ENCODE assay signal across 10 cellular contexts in the genomic region with DNA sequence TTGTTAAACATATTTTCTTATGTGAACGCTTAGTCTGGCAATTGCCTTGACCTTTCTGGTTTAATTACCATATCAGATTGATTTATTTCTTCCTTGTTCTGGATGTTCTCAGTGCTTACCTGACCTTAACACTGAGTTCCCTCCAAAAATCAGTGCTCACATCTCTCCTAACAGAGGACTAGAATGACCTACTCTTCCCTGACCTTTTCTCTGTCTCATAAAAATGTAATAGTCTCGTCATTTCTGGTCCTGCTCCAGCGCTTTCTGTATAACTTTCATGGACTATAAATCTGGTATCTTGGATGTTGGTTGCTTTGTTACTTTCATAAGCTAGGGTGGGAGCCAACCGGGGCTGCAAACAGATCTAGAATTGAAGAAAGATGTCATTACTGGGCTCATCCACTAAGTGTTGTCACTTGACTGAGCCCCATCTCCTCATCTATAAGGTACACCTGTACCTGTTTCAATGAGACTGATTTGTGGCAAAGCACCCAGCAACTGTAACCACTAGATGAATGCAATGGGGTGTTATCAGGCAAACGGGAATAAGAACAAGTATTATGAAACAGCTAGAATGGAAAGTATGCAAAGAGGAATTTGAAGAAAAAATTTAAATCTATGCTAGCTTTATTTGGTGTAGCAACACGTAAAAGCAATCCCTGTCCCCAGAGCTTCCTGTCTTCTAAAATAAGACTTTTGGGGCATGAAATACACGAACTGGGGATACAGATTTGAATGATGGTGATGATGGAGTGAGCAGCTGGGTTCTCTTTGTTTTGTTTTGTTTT. TPM values are rescaled to one million over a fixed set of nuclear protein-coding genes. Genes with fewer than 3 reads are reported as not detected.
DNase-seq lines count a peak whose midpoint lies in the region; TF ChIP-seq lines count a peak whose summit lies in the region.
"Had no signal": no experiment of that assay in that cellular context is flagged by ENCODE, and none has a peak within 500 bp of the region (broad histone marks: within the 10 kb centered on the region; RNA-seq: fewer than 3 reads in every experiment).

No MANE protein-coding gene starts in this region.

- POLR2A ChIA-PET in activated CD4-positive, alpha-beta T cell treated with anti-CD3 and anti-CD28 coated beads, Interleukin-2, amount 10 ng/mL, durations not matched to agents 7 days and 5 days (lab: Charles Lee) = no interaction called here
- POLR2A ChIA-PET in activated CD4-positive, alpha-beta memory T cell treated with anti-CD3 and anti-CD28 coated beads for 36 hours (lab: Charles Lee) = no interaction called here

- intact Hi-C loops in activated CD4-positive, alpha-beta memory T cell treated with anti-CD3 and anti-CD28 coated beads for 36 hours (cut with micrococcal nuclease) = no loop called here
- intact Hi-C loops in testis (cut with DNase I; ENCODE audit: low total_unique reads) = no loop called here
- intact Hi-C loops in thyroid gland (cut with DNase I) = no loop called here

- H3K4me3 ChIP-seq in iPS-18a (ENCODE audit: low read length) (peak overlapping the region; percentile 63), testis (no peak overlapping the region), thyroid gland (replicated peaks in 1 of 3) (no peak overlapping the region)

- CTCF ChIA-PET in activated CD4-positive, alpha-beta T cell treated with anti-CD3 and anti-CD28 coated beads, Interleukin-2, amount 10 ng/mL, durations not matched to agents 7 days and 5 days (lab: Charles Lee) = interaction anchor here (1.1 to 3.3 kb wide), 3 partner anchors 12 to 32 kb away, joined by 3 to 12 read pairs (median 11); no protein-coding TSS in a partner anchor
- CTCF ChIA-PET in activated CD4-positive, alpha-beta memory T cell treated with anti-CD3 and anti-CD28 coated beads for 36 hours (lab: Charles Lee) = interaction anchor here (1.0 to 1.1 kb wide), 2 partner anchors 15 to 68 kb away, joined by 4 read pairs; no protein-coding TSS in a partner anchor

- H3K27ac Mint-ChIP-seq in activated CD4-positive, alpha-beta T cell treated with anti-CD3 and anti-CD28 coated beads, Interleukin-2, amount 10 ng/mL, durations not matched to agents 7 days and 5 days = peak overlapping the region; percentile 63
- H3K27ac Mint-ChIP-seq in activated CD4-positive, alpha-beta memory T cell treated with anti-CD3 and anti-CD28 coated beads for 36 hours = no peak overlapping the region
- H3K27ac Mint-ChIP-seq: CD8-positive, alpha-beta T cell had no signal

- H3K36me3 Mint-ChIP-seq in activated CD4-positive, alpha-beta T cell treated with anti-CD3 and anti-CD28 coated beads, Interleukin-2, amount 10 ng/mL, durations not matched to agents 7 days and 5 days (ENCODE audit: low read depth) = peaks cover 23% of the 10 kb centered on the region
- H3K36me3 Mint-ChIP-seq in activated CD4-positive, alpha-beta memory T cell treated with anti-CD3 and anti-CD28 coated beads for 36 hours = peaks cover 2% of the 10 kb centered on the region
- H3K36me3 Mint-ChIP-seq: CD8-positive, alpha-beta T cell had no signal

- H3K36me3 ChIP-seq in iPS-18a (ENCODE audit: control insufficient read depth, low read depth, low read length) = peaks cover 9% of the 10 kb centered on the region
- no peaks in the 10 kb centered on the region for H3K36me3 ChIP-seq in testis (ENCODE audit: low read depth, missing control alignments)
- H3K36me3 ChIP-seq in thyroid gland = no peaks in the 10 kb centered on the region

- 22 to 33% methylated on average over 7 of the region's 7 CpGs for WGBS in testis, 2 donors
- 69 to 70% methylated on average over 7 of the region's 7 CpGs for WGBS in thyroid gland, 2 donors

- peak overlapping the region; percentile 90 for H3K9ac ChIP-seq in iPS-18a (ENCODE audit: low read length)

- peaks cover 65% of the 10 kb centered on the region for H3K4me1 Mint-ChIP-seq in activated CD4-positive, alpha-beta T cell treated with anti-CD3 and anti-CD28 coated beads, Interleukin-2, amount 10 ng/mL, durations not matched to agents 7 days and 5 days
- peaks cover 25% of the 10 kb centered on the region for H3K4me1 Mint-ChIP-seq in activated CD4-positive, alpha-beta memory T cell treated with anti-CD3 and anti-CD28 coated beads for 36 hours (ENCODE audit: low read depth)

- TF ChIP-seq POLR2A in testis (IDR thresholded peaks at IDR 0.05) (no peak), thyroid gland (IDR thresholded peaks at IDR 0.05) (no peak)

- H3K4me3 Mint-ChIP-seq in activated CD4-positive, alpha-beta T cell treated with anti-CD3 and anti-CD28 coated beads, Interleukin-2, amount 10 ng/mL, durations not matched to agents 7 days and 5 days = peak overlapping the region; percentile 85
- peak overlapping the region; percentile 20 for H3K4me3 Mint-ChIP-seq in activated CD4-positive, alpha-beta memory T cell treated with anti-CD3 and anti-CD28 coated beads for 36 hours

- peaks cover 62% of the 10 kb centered on the region for H3K4me1 ChIP-seq in iPS-18a (ENCODE audit: control insufficient read depth, low read depth, low read length)
- H3K4me1 ChIP-seq in testis = peaks cover 58% of the 10 kb centered on the region
- H3K4me1 ChIP-seq in thyroid gland = peaks cover 22 to 34% of the 10 kb centered on the region in 2 donors

- DNase-seq in activated CD4-positive, alpha-beta T cell treated with anti-CD3 and anti-CD28 coated beads, Interleukin-2, amount 10 ng/mL, durations not matched to agents 7 days and 5 days = no peak
- no peak for DNase-seq in activated CD4-positive, alpha-beta T cell treated with anti-CD3 and anti-CD28 coated beads, Interleukin-2, amount 50 U/mL, for 4 hours
- DNase-seq in activated CD4-positive, alpha-beta memory T cell treated with anti-CD3 and anti-CD28 coated beads for 36 hours = no peak
- DNase-seq in testis (peak; percentile 59), nucleus accumbens (lab: John Stamatoyannopoulos, UW) (no peak), thyroid gland (no peak), NCI-H1092 treated with DMSO at 0.1 percent for 48 hours (lab: John Stamatoyannopoulos, UW) (no peak)
- DNase-seq: activated gamma-delta T cell treated with Interleukin-2 at 50 U/mL for 16 hours; CD8-positive, alpha-beta T cell had no signal

- H3K9me3 ChIP-seq in iPS-18a (ENCODE audit: control insufficient read depth, low read depth, low read length) = no peaks in the 10 kb centered on the region
- H3K9me3 ChIP-seq in testis = no peaks in the 10 kb centered on the region
- no peaks in the 10 kb centered on the region for H3K9me3 ChIP-seq in thyroid gland

- H3K27me3 ChIP-seq in iPS-18a (ENCODE audit: control insufficient read depth, insufficient read depth, low read length) = no peaks in the 10 kb centered on the region
- H3K27me3 ChIP-seq in testis = no peaks in the 10 kb centered on the region
- no peaks in the 10 kb centered on the region for H3K27me3 ChIP-seq in thyroid gland

- H3K27ac ChIP-seq in iPS-18a (ENCODE audit: low read length) (no peak overlapping the region), testis (peak overlapping the region; percentile 17 to 91), thyroid gland (no peak overlapping the region)

- H3K27me3 Mint-ChIP-seq in activated CD4-positive, alpha-beta T cell treated with anti-CD3 and anti-CD28 coated beads, Interleukin-2, amount 10 ng/mL, durations not matched to agents 7 days and 5 days = peaks cover 4% of the 10 kb centered on the region
- peaks cover 12% of the 10 kb centered on the region for H3K27me3 Mint-ChIP-seq in activated CD4-positive, alpha-beta memory T cell treated with anti-CD3 and anti-CD28 coated beads for 36 hours

- no peak for TF ChIP-seq CTCF in testis (IDR thresholded peaks at IDR 0.05)
- no peak for TF ChIP-seq CTCF in thyroid gland (IDR thresholded peaks at IDR 0.05)

- H3K9me3 Mint-ChIP-seq in activated CD4-positive, alpha-beta T cell treated with anti-CD3 and anti-CD28 coated beads, Interleukin-2, amount 10 ng/mL, durations not matched to agents 7 days and 5 days = no peaks in the 10 kb centered on the region
- no peaks in the 10 kb centered on the region for H3K9me3 Mint-ChIP-seq in activated CD4-positive, alpha-beta memory T cell treated with anti-CD3 and anti-CD28 coated beads for 36 hours
- H3K9me3 Mint-ChIP-seq: CD8-positive, alpha-beta T cell had no signal

RNA-seq across cellular contexts. Expression of a gene that starts 2.4 kb away (rescaled TPM):
- 100 to 1,000 TPM; 128 to 135 TPM for total RNA-seq in activated CD4-positive, alpha-beta T cell treated with anti-CD3 and anti-CD28 coated beads, Interleukin-2, amount 10 ng/mL, durations not matched to agents 7 days and 5 days
- total RNA-seq in activated CD4-positive, alpha-beta memory T cell treated with anti-CD3 and anti-CD28 coated beads for 36 hours = 10 to 100 TPM; 58.2 to 60.8 TPM
- 100 to 1,000 TPM in 1 of 2 donors, 10 to 100 TPM in 1; 73.5 to 123 TPM for total RNA-seq in testis
- polyA plus RNA-seq in testis (ENCODE audit: insufficient read depth, low read depth, low replicate concordance) = 80.8 TPM
- 1 to 10 TPM; 2.8 to 9.3 (median 7.0) TPM for total RNA-seq in thyroid gland

RNA-seq across cellular contexts. Expression of a gene that starts 13.7 kb away (rescaled TPM):
- 10 to 100 TPM; 25.7 to 27.1 TPM for total RNA-seq in activated CD4-positive, alpha-beta T cell treated with anti-CD3 and anti-CD28 coated beads, Interleukin-2, amount 10 ng/mL, durations not matched to agents 7 days and 5 days
- total RNA-seq in activated CD4-positive, alpha-beta memory T cell treated with anti-CD3 and anti-CD28 coated beads for 36 hours = 10 to 100 TPM; 24.9 to 26.5 TPM
- total RNA-seq in testis (10 to 100 TPM; 24.5 to 39.8 TPM), thyroid gland (10 to 100 TPM in 3 of 4 donors, 1 to 10 TPM in 1; 6.8 to 17.3 (median 13.9) TPM)
- 21.1 TPM for polyA plus RNA-seq in testis (ENCODE audit: insufficient read depth, low read depth, low replicate concordance)

RNA-seq across cellular contexts. Expression of a gene that starts 37.8 kb away (rescaled TPM):
- 100 to 1,000 TPM in 1 of 2 experiments, 10 to 100 TPM in 1; 98.6 to 118 TPM for total RNA-seq in activated CD4-positive, alpha-beta T cell treated with anti-CD3 and anti-CD28 coated beads, Interleukin-2, amount 10 ng/mL, durations not matched to agents 7 days and 5 days
- total RNA-seq in activated CD4-positive, alpha-beta memory T cell treated with anti-CD3 and anti-CD28 coated beads for 36 hours = 100 to 1,000 TPM; 108 to 111 TPM
- total RNA-seq in testis (10 to 100 TPM; 22.7 to 31.5 TPM), thyroid gland (1 to 10 TPM; 4.1 to 6.3 (median 5.2) TPM)
- 27.3 TPM for polyA plus RNA-seq in testis (ENCODE audit: insufficient read depth, low read depth, low replicate concordance)

RNA-seq across cellular contexts. Expression of a gene that starts 38.1 kb away (rescaled TPM):
- 100 to 1,000 TPM; 154 to 160 TPM for total RNA-seq in activated CD4-positive, alpha-beta T cell treated with anti-CD3 and anti-CD28 coated beads, Interleukin-2, amount 10 ng/mL, durations not matched to agents 7 days and 5 days
- 100 to 1,000 TPM; 191 to 192 TPM for total RNA-seq in activated CD4-positive, alpha-beta memory T cell treated with anti-CD3 and anti-CD28 coated beads for 36 hours
- total RNA-seq in testis = 10 to 100 TPM; 46.7 to 55.6 TPM
- 162 TPM for polyA plus RNA-seq in testis (ENCODE audit: insufficient read depth, low read depth, low replicate concordance)
- 10 to 100 TPM; 28.0 to 57.9 (median 48.1) TPM for total RNA-seq in thyroid gland

Comparison
In these comparisons a context has a peak if more than half of its experiments do, and no peak if none do; other contexts are left out.
1. H3K27ac ChIP-seq: peak in testis (2 of 2); none in iPS-18a (single experiment) and thyroid gland (0 of 3).
2. RNA of a gene that starts 2.4 kb away (total RNA-seq): 128 to 135 TPM in activated CD4-positive, alpha-beta T cell treated with anti-CD3 and anti-CD28 coated beads, Interleukin-2, amount 10 ng/mL, durations not matched to agents 7 days and 5 days, 73.5 to 123 TPM in testis and 58.2 to 60.8 TPM in activated CD4-positive, alpha-beta memory T cell treated with anti-CD3 and anti-CD28 coated beads for 36 hours; 2.8 to 9.3 TPM in thyroid gland; every median in the first group is over 4 times any median in the second.